9 cellular contexts compared by ENCODE assay signal in the genomic region with DNA sequence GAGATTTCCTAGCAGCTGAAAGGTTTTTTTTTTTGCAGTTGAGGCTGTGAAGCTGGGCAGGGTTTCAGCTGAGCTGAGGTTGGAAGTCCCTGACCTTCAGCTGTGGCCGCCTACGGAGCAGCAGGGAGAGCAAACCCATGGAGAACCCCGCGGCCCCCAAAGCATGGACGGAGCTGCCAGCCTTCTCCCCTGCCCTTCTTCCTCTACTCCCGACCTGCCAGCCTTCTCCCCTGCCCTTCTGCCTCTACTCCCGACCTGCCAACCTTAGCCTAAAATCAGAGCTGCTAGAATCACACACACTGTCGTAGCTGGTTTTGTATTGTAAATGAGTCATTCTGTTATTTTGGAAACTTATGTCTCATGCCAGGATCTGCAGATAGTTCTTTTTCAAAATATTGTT.
DNase-seq lines count a peak whose midpoint lies in the region; ATAC-seq and TF ChIP-seq lines count a peak whose summit lies in the region.
"Had no signal": no experiment of that assay in that cellular context is flagged by ENCODE, and none has a peak within 500 bp of the region (broad histone marks: within the 10 kb centered on the region; RNA-seq: fewer than 3 reads in every experiment).

No MANE protein-coding gene starts in this region.

- H3K27ac Mint-ChIP-seq in natural killer cell: peak overlapping the region; percentile 61 to 97

- H3K36me3 ChIP-seq in esophagus squamous epithelium: peaks cover 0 to 37% (median 0%) of the 10 kb centered on the region in 3 donors

- H3K4me1 ChIP-seq in esophagus squamous epithelium: peaks cover 11 to 67% (median 32%) of the 10 kb centered on the region in 3 donors

- ATAC-seq in natural killer cell: no peak
- ATAC-seq in HG03565 (IDR thresholded peaks at IDR 0.05; ENCODE audit: unreplicated experiment): no peak

- H3K4me3 ChIP-seq in esophagus squamous epithelium: no peak overlapping the region

- H3K36me3 Mint-ChIP-seq in natural killer cell: no peaks in the 10 kb centered on the region

- TF ChIP-seq POLR2A in esophagus squamous epithelium (IDR thresholded peaks at IDR 0.05): no peak

- intact Hi-C loops in esophagus squamous epithelium (cut with DNase I): no loop called here
- intact Hi-C loops in natural killer cell (cut with micrococcal nuclease): no loop called here

- no peaks in the 10 kb centered on the region for H3K27me3 Mint-ChIP-seq in natural killer cell (ENCODE audit: low read depth in 2 of 2)

- no peak overlapping the region for H3K4me3 Mint-ChIP-seq in natural killer cell
- H3K4me3 Mint-ChIP-seq: neural crest cell had no signal

- DNase-seq in AG08396 (ENCODE audit: low spot score) (peak; percentile 47), LHCN-M2 (ENCODE audit: low read depth) (peak; percentile 35), esophagus squamous epithelium (lab: John Stamatoyannopoulos, UW) (no peak), natural killer cell (no peak), NCI-H446 treated with DMSO at 0.1 percent for 48 hours (lab: John Stamatoyannopoulos, UW) (no peak), GOT3 (lab: John Stamatoyannopoulos, UW) (no peak)
- DNase-seq in stimulated activated CD4-positive, alpha-beta T cell treated with anti-CD3 and anti-CD28 coated beads, Interleukin-2, amount 100 ng/mL, for 24 hours: no peak

- H3K27ac ChIP-seq in esophagus squamous epithelium: peak overlapping the region in 3 of 4 donors; percentile 73 to 79 (median 75)

- H3K4me1 Mint-ChIP-seq in natural killer cell: peaks cover 79 to 85% of the 10 kb centered on the region in 2 donors

- H3K9me3 ChIP-seq in esophagus squamous epithelium: no peaks in the 10 kb centered on the region

- H3K9me3 Mint-ChIP-seq in natural killer cell: no peaks in the 10 kb centered on the region
- H3K9me3 Mint-ChIP-seq: neural crest cell had no signal

- WGBS in esophagus squamous epithelium, 2 donors: 50% methylated on average over 8 of the region's 8 CpGs

- H3K27me3 ChIP-seq in esophagus squamous epithelium: no peaks in the 10 kb centered on the region

- no peak for TF ChIP-seq CTCF in esophagus squamous epithelium (IDR thresholded peaks at IDR 0.05)
- no peak for TF ChIP-seq CTCF in natural killer cell (IDR thresholded peaks at IDR 0.05)

Comparison
In these comparisons a context has a peak if more than half of its experiments do, and no peak if none do; other contexts are left out.
1. DNase-seq: peak in AG08396 (single experiment) and LHCN-M2 (single experiment); none in esophagus squamous epithelium (single experiment), natural killer cell (single experiment), NCI-H446 treated with DMSO at 0.1 percent for 48 hours (single experiment), GOT3 (single experiment) and stimulated activated CD4-positive, alpha-beta T cell treated with anti-CD3 and anti-CD28 coated beads, Interleukin-2, amount 100 ng/mL, for 24 hours (0 of 2).